In the genomic region with DNA sequence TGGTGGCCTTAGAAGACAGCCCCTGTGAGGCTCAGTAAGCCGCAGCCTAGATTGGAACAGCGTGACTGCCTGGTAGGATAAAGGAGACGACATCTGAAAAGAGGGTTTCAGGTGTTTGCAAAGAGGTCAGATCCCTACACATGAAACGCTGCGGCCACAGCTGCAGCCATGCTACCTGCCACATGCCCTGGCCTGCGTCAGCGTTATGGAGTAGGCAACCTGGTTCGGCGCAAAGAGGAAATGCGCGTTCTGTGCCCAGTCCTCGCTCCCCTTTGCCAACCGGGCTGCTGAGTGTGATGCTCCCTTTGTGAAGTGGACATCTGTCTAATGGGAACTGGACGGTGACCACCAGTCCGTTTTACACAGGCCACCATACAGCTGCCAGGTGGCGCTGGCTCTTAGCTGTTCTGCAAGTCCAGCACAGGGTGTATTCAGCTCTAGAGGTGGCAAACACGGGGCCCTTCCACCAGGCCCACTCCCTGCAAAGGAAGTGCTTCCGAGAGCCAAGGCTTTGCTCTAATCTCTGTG, we compare ENCODE assay signal across 8 cellular contexts.
A peak's percentile ranks its signal among the peaks of the same experiment; 100 is the strongest.
DNase-seq lines count a peak whose midpoint lies in the region; ATAC-seq, FAIRE-seq and TF ChIP-seq lines count a peak whose summit lies in the region.

No MANE protein-coding gene starts in this region.

- POLR2A ChIA-PET in CD4-positive, alpha-beta T cell (lab: Charles Lee): interaction anchor here (0.6 to 19.5 kb wide), 13 partner anchors 11 to 90 kb away, joined by 3 to 1077 read pairs (median 4); no protein-coding TSS in a partner anchor
- POLR2A ChIA-PET in HepG2 (lab: Yijun Ruan, JAX): no interaction called here

- no peak for TF ChIP-seq RAD21 in HepG2 (CRISPR knock-in tag; IDR thresholded peaks at IDR 0.05)

- H3K36me3 ChIP-seq in HepG2 (replicated peaks in 1 of 2; ENCODE audit: control insufficient read depth in 1 of 2, insufficient read depth in 2 of 2, low read length in 2 of 2): no peaks in the 10 kb centered on the region
- no peaks in the 10 kb centered on the region for H3K36me3 ChIP-seq in testis (ENCODE audit: low read depth, missing control alignments)

- H3K4me1 Mint-ChIP-seq in CD4-positive, alpha-beta T cell (ENCODE audit: low read depth): peaks cover 21% of the 10 kb centered on the region

- peaks cover 51% of the 10 kb centered on the region for H3K36me3 Mint-ChIP-seq in CD4-positive, alpha-beta T cell (ENCODE audit: low read depth)

- no peak for FAIRE-seq in HepG2 (lab: Jason Lieb, UNC)

- H3K4me1 ChIP-seq in HepG2 (ENCODE audit: insufficient read depth, low read length) (no peaks in the 10 kb centered on the region), testis (no peaks in the 10 kb centered on the region)

- no peaks in the 10 kb centered on the region for H3K79me2 ChIP-seq in HepG2 (ENCODE audit: insufficient read depth, low read length)

- peak overlapping the region; percentile 75 for H3K27ac ChIP-seq in CD4-positive, alpha-beta T cell (ENCODE audit: low read depth, low read length)
- H3K27ac ChIP-seq in HepG2 (ENCODE audit: extremely low read length, insufficient read depth, low read length) (no peak overlapping the region), testis (no peak overlapping the region)

- no peak overlapping the region for H3K27ac Mint-ChIP-seq in CD4-positive, alpha-beta T cell

- H4K20me1 ChIP-seq in HepG2 (ENCODE audit: insufficient read depth, low read length): no peaks in the 10 kb centered on the region

- intact Hi-C loops in CD4-positive, alpha-beta T cell (cut with DNase I, micrococcal nuclease): loop anchor here (1.0 to 5.0 kb wide), 8 partner anchors 12 to 79 kb away; no protein-coding TSS in a partner anchor
- intact Hi-C loops in HepG2 (cut with micrococcal nuclease; ENCODE audit: unreplicated experiment): no loop called here
- intact Hi-C loops in testis (cut with DNase I; ENCODE audit: low total_unique reads): no loop called here

- no peak for TF ChIP-seq POLR2A in HepG2 (IDR thresholded peaks at IDR 0.05; ENCODE audit: insufficient read depth in 1 of 2, low read depth in 2 of 2, low read length in 2 of 2)
- no peak for TF ChIP-seq POLR2A in testis (IDR thresholded peaks at IDR 0.05)

- DNase-seq in CD4-positive, alpha-beta T cell: peak in 1 of 10 experiments; percentile 21
- peak; percentile 71 for DNase-seq in activated CD8-positive, alpha-beta memory T cell treated with anti-CD3 and anti-CD28 coated beads, Interleukin-2, amount 50 U/mL, for 48 hours
- DNase-seq in HepG2 (ENCODE audit: low spot score) (no peak), amniotic stem cell (lab: John Stamatoyannopoulos, UW) (no peak), NCI-H510A (lab: John Stamatoyannopoulos, UW) (no peak), testis (no peak)

- 48% methylated on average over 5 of the region's 18 CpGs for WGBS in HepG2 (ENCODE audit: low lambda C conversion rate)
- 72 to 94% methylated on average over 7 to 18 of the region's 18 CpGs for WGBS in testis, 2 donors

- BruUV-seq in HepG2 (replicated peaks; lab: Mats Ljungman, UMichigan): no TSS peak

- CTCF ChIA-PET in CD4-positive, alpha-beta T cell (lab: Charles Lee): interaction anchor here (0.6 to 3.9 kb wide), 9 partner anchors 8 to 78 kb away, joined by 3 to 28 read pairs (median 5); no protein-coding TSS in a partner anchor
- CTCF ChIA-PET in HepG2 (lab: Yijun Ruan, JAX; ENCODE audit: low intra/inter-chr PET ratio, low total read pairs): no interaction called here

- H3K9ac ChIP-seq in HepG2 (ENCODE audit: insufficient read depth, low read depth, low read length): no peak overlapping the region

- H3K27me3 ChIP-seq in CD4-positive, alpha-beta T cell (ENCODE audit: control insufficient read depth, insufficient read depth, low read length): no peaks in the 10 kb centered on the region
- H3K27me3 ChIP-seq in HepG2 (ENCODE audit: control insufficient read depth in 1 of 2, insufficient read depth in 2 of 2, low read length in 2 of 2) (peaks cover 0 to 33% of the 10 kb centered on the region in 2 experiments; a peak in 3 of 5 replicates), testis (no peaks in the 10 kb centered on the region)

- ATAC-seq in CD4-positive, alpha-beta T cell (ENCODE audit: poor library complexity): peak; percentile 4
- peak; percentile 19 for ATAC-seq in GM21576 (IDR thresholded peaks at IDR 0.05; ENCODE audit: unreplicated experiment)
- peak; percentile 62; the same call in 1 of the 3 replicates for ATAC-seq in HepG2
- no peak for ATAC-seq in GM18858 (IDR thresholded peaks at IDR 0.05; ENCODE audit: unreplicated experiment)

- H2AFZ ChIP-seq in HepG2 (ENCODE audit: low read length): no peak overlapping the region

- in situ Hi-C loops in HepG2 (cut with HindIII; ENCODE audit: extremely low pct_ligation_motif_present, low pct_unique_long_range_greater_than_20kb): no loop called here

- peak overlapping the region; percentile 86 for H3K4me3 Mint-ChIP-seq in CD4-positive, alpha-beta T cell

- no peak overlapping the region for H3K4me2 ChIP-seq in HepG2 (ENCODE audit: low read depth, low read length)

- no peaks in the 10 kb centered on the region for H3K9me3 ChIP-seq in CD4-positive, alpha-beta T cell (ENCODE audit: control insufficient read depth, low read length)
- H3K9me3 ChIP-seq in HepG2 (ENCODE audit: low read length) (no peaks in the 10 kb centered on the region), testis (no peaks in the 10 kb centered on the region)

- TF ChIP-seq EP300 in HepG2 (IDR thresholded peaks at IDR 0.05; ENCODE audit: low read depth in 2 of 2, low read length in 2 of 2) (no peak), HepG2 (CRISPR knock-in tag; IDR thresholded peaks at IDR 0.05; ENCODE audit: borderline replicate concordance) (no peak)

- no peaks in the 10 kb centered on the region for H3K9me3 Mint-ChIP-seq in CD4-positive, alpha-beta T cell

- no peak for TF ChIP-seq CTCF in CD4-positive, alpha-beta T cell (IDR thresholded peaks at IDR 0.05)
- TF ChIP-seq CTCF in HepG2 (CRISPR knock-in tag; IDR thresholded peaks at IDR 0.05) (no peak), testis (IDR thresholded peaks at IDR 0.05) (no peak)

- no peaks in the 10 kb centered on the region for H3K27me3 Mint-ChIP-seq in CD4-positive, alpha-beta T cell

- no peak overlapping the region for H3K4me3 ChIP-seq in HepG2 (replicated peaks in 1 of 3; ENCODE audit: insufficient read depth in 1 of 3, low read depth in 2 of 3, low read length in 3 of 3)
- H3K4me3 ChIP-seq in testis: no peak overlapping the region

TF ChIP-seq in HepG2, 621 proteins besides CTCF, POLR2A, EP300 and RAD21 (continues in another document):
- TF ChIP-seq GABPA (IDR thresholded peaks at IDR 0.05; ENCODE audit: low read depth, low read length) (no peak), GABPA (CRISPR knock-in tag; IDR thresholded peaks at IDR 0.05; ENCODE audit: low read depth) (no peak), MYPOP (CRISPR knock-in tag; IDR thresholded peaks at IDR 0.05) (no peak), PCBP1 (IDR thresholded peaks at IDR 0.05; ENCODE audit: borderline replicate concordance, low read depth, low read length) (no peak), XRCC5 (optimal IDR thresholded peaks at IDR 0.05; ENCODE audit: low read length) (no peak), KDM5A (IDR thresholded peaks at IDR 0.05; ENCODE audit: borderline replicate concordance, low read length) (no peak), ZSCAN21 (CRISPR knock-in tag; IDR thresholded peaks at IDR 0.05; ENCODE audit: borderline replicate concordance) (no peak), GZF1 (CRISPR knock-in tag; IDR thresholded peaks at IDR 0.05) (no peak), ZNF652 (CRISPR knock-in tag; IDR thresholded peaks at IDR 0.05; ENCODE audit: borderline replicate concordance, low read depth) (no peak), HMGA1 (CRISPR knock-in tag; conservative IDR thresholded peaks at IDR 0.05) (no peak), BORCS8-MEF2B (CRISPR knock-in tag; IDR thresholded peaks at IDR 0.05) (no peak), FIP1L1 (IDR thresholded peaks at IDR 0.05; ENCODE audit: borderline replicate concordance, insufficient read depth, low read depth, low read length) (no peak), ZNF230 (CRISPR knock-in tag; IDR thresholded peaks at IDR 0.05) (no peak)
- TF ChIP-seq, protein P1, sequence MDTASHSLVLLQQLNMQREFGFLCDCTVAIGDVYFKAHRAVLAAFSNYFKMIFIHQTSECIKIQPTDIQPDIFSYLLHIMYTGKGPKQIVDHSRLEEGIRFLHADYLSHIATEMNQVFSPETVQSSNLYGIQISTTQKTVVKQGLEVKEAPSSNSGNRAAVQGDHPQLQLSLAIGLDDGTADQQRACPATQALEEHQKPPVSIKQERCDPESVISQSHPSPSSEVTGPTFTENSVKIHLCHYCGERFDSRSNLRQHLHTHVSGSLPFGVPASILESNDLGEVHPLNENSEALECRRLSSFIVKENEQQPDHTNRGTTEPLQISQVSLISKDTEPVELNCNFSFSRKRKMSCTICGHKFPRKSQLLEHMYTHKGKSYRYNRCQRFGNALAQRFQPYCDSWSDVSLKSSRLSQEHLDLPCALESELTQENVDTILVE (CRISPR knock-in tag; IDR thresholded peaks at IDR 0.05): no peak
- TF ChIP-seq, protein P2, sequence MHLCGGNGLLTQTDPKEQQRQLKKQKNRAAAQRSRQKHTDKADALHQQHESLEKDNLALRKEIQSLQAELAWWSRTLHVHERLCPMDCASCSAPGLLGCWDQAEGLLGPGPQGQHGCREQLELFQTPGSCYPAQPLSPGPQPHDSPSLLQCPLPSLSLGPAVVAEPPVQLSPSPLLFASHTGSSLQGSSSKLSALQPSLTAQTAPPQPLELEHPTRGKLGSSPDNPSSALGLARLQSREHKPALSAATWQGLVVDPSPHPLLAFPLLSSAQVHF (CRISPR knock-in tag; IDR thresholded peaks at IDR 0.05): no peak
- TF ChIP-seq, protein P3, sequence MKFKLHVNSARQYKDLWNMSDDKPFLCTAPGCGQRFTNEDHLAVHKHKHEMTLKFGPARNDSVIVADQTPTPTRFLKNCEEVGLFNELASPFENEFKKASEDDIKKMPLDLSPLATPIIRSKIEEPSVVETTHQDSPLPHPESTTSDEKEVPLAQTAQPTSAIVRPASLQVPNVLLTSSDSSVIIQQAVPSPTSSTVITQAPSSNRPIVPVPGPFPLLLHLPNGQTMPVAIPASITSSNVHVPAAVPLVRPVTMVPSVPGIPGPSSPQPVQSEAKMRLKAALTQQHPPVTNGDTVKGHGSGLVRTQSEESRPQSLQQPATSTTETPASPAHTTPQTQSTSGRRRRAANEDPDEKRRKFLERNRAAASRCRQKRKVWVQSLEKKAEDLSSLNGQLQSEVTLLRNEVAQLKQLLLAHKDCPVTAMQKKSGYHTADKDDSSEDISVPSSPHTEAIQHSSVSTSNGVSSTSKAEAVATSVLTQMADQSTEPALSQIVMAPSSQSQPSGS (CRISPR knock-in tag; IDR thresholded peaks at IDR 0.05): no peak

Comparison
In these comparisons a context has a peak if more than half of its experiments do, and no peak if none do; other contexts are left out.
1. intact Hi-C loops: an anchor here in CD4-positive, alpha-beta T cell (1.0 to 5.0 kb wide); none called in HepG2 and testis.